3 cellular contexts compared by ENCODE assay signal in genomic region chr22:41041532-41041931, GRCh38.
TF ChIP-seq lines count a peak whose summit lies in the region.

No MANE protein-coding gene starts in this region.

TF ChIP-seq in HepG2, 621 proteins besides CTCF, POLR2A, EP300 and RAD21:
- TF ChIP-seq ZNF121 (CRISPR knock-in tag; IDR thresholded peaks at IDR 0.05) (0 out of 2 replicates have a peak, but pooled peaks have one; percentile 17), ZBED4 (CRISPR knock-in tag; IDR thresholded peaks at IDR 0.05; ENCODE audit: borderline replicate concordance) (no peak)

TF ChIP-seq in HEK293, 187 proteins besides CTCF, POLR2A, EP300 and RAD21:
- TF ChIP-seq ZBTB11 (tag by site-specific recombination; conservative IDR thresholded peaks at IDR 0.05; ENCODE audit: low read depth) = no peak
- TF ChIP-seq ZNF121 (tag by site-specific recombination; IDR thresholded peaks at IDR 0.05) = peak; percentile 64; the same call in 1 of the 2 replicates
TF ChIP-seq in HEK293: peak in this region for 1.

TF ChIP-seq in K562, 482 proteins besides CTCF, POLR2A, EP300 and RAD21:
- TF ChIP-seq ZNF121 (CRISPR knock-in tag; conservative IDR thresholded peaks at IDR 0.05) (peak; percentile 63), NCOA2 (IDR thresholded peaks at IDR 0.05; ENCODE audit: partially characterized antibody in 2 of 2) (no peak), RBM25 (IDR thresholded peaks at IDR 0.05; ENCODE audit: low read depth, low read length, severe bottlenecking) (peak; percentile 26)
